Comparison of ENCODE assay signal across 1 cellular context in the genomic region with DNA sequence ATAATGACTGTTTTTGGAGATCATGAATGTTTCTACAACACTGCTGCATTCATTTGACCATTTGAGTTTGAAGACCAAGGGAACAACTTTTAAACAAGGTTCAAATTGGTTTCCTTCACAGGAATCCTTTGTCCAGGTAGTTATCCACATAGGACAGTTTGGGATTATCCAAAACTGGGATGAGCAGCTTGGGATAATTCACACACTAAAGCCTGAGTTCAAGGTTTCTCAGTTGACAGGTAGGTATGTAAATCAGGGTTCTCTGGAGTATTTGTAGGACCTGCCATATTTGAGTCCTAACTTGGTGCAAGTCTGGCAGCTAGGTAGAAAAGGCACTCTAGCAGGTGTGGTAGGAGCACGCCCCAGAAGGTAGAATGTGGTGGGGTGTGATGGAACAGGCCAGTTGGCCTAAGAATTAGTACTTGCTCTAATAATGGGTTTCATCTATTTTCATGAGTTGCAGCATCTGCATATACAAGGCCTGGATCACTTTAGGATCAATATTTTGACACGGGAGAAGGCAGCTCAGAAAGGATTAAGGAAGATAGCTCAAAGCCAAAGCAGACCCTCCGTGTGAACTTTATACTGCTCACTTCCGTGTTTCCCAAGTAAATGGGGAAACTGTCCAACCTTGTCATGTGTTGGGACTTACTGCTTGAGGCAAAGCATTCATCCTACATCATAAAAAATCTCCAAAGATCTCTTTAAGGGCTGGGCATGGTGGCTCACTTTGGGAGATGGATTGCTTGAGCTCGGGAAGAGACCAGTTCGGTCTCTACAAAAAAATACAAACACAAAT.
A peak's percentile ranks its signal among the peaks of the same experiment; 100 is the strongest.
TF ChIP-seq lines count a peak whose summit lies in the region.

No MANE protein-coding gene starts in this region.

TF ChIP-seq in GM12878, 131 proteins besides CTCF, POLR2A, EP300 and RAD21 (continues in another document):
- TF ChIP-seq POLR2AphosphoS2 (IDR thresholded peaks at IDR 0.05; ENCODE audit: low read depth, low read length) (peak; percentile 51; the same call in 1 of the 2 replicates), ZNF622 (IDR thresholded peaks at IDR 0.05) (no peak), GATAD2B (conservative IDR thresholded peaks at IDR 0.05; ENCODE audit: low read depth) (no peak), ZNF24 (IDR thresholded peaks at IDR 0.05) (no peak), ZNF384 (IDR thresholded peaks at IDR 0.05; ENCODE audit: borderline replicate concordance, low read depth, low read length) (no peak), RELA (IDR thresholded peaks at IDR 0.05; ENCODE audit: borderline replicate concordance, partially characterized antibody) (no peak), BRCA1 (IDR thresholded peaks at IDR 0.05; ENCODE audit: low read depth, low read length) (no peak), PML (IDR thresholded peaks at IDR 0.05; ENCODE audit: low read length) (no peak; the same call in none of the 2 replicates), MYC (IDR thresholded peaks at IDR 0.05; ENCODE audit: insufficient read depth, insufficient read length, insufficient replicate concordance, low read length, severe bottlenecking) (no peak), MTA3 (IDR thresholded peaks at IDR 0.05; ENCODE audit: borderline replicate concordance, low read length) (no peak; the same call in 1 of the 2 replicates), NR2F1 (conservative IDR thresholded peaks at IDR 0.05) (no peak), BHLHE40 (IDR thresholded peaks at IDR 0.05; ENCODE audit: borderline replicate concordance in 1 of 2, low read depth in 2 of 2, low read length in 1 of 2) (no peak), EED (IDR thresholded peaks at IDR 0.05; ENCODE audit: low read depth) (no peak), RFX5 (IDR thresholded peaks at IDR 0.05; ENCODE audit: low read depth, low read length) (no peak), ZBED1 (IDR thresholded peaks at IDR 0.05; ENCODE audit: borderline replicate concordance) (peak; percentile 18; the same call in 1 of the 2 replicates), CEBPB (IDR thresholded peaks at IDR 0.05; ENCODE audit: borderline replicate concordance in 1 of 2, low read depth in 2 of 2, low read length in 2 of 2) (no peak)
- TF ChIP-seq, protein P1, sequence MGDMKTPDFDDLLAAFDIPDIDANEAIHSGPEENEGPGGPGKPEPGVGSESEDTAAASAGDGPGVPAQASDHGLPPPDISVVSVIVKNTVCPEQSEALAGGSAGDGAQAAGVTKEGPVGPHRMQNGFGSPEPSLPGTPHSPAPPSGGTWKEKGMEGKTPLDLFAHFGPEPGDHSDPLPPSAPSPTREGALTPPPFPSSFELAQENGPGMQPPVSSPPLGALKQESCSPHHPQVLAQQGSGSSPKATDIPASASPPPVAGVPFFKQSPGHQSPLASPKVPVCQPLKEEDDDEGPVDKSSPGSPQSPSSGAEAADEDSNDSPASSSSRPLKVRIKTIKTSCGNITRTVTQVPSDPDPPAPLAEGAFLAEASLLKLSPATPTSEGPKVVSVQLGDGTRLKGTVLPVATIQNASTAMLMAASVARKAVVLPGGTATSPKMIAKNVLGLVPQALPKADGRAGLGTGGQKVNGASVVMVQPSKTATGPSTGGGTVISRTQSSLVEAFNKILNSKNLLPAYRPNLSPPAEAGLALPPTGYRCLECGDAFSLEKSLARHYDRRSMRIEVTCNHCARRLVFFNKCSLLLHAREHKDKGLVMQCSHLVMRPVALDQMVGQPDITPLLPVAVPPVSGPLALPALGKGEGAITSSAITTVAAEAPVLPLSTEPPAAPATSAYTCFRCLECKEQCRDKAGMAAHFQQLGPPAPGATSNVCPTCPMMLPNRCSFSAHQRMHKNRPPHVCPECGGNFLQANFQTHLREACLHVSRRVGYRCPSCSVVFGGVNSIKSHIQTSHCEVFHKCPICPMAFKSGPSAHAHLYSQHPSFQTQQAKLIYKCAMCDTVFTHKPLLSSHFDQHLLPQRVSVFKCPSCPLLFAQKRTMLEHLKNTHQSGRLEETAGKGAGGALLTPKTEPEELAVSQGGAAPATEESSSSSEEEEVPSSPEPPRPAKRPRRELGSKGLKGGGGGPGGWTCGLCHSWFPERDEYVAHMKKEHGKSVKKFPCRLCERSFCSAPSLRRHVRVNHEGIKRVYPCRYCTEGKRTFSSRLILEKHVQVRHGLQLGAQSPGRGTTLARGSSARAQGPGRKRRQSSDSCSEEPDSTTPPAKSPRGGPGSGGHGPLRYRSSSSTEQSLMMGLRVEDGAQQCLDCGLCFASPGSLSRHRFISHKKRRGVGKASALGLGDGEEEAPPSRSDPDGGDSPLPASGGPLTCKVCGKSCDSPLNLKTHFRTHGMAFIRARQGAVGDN (IDR thresholded peaks at IDR 0.05) = 0 out of 2 replicates have a peak, but pooled peaks have one; percentile 16
- TF ChIP-seq, protein P2, sequence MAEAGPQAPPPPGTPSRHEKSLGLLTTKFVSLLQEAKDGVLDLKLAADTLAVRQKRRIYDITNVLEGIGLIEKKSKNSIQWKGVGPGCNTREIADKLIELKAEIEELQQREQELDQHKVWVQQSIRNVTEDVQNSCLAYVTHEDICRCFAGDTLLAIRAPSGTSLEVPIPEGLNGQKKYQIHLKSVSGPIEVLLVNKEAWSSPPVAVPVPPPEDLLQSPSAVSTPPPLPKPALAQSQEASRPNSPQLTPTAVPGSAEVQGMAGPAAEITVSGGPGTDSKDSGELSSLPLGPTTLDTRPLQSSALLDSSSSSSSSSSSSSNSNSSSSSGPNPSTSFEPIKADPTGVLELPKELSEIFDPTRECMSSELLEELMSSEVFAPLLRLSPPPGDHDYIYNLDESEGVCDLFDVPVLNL (IDR thresholded peaks at IDR 0.05; ENCODE audit: low read depth, low read length) = no peak
- TF ChIP-seq, protein P3, sequence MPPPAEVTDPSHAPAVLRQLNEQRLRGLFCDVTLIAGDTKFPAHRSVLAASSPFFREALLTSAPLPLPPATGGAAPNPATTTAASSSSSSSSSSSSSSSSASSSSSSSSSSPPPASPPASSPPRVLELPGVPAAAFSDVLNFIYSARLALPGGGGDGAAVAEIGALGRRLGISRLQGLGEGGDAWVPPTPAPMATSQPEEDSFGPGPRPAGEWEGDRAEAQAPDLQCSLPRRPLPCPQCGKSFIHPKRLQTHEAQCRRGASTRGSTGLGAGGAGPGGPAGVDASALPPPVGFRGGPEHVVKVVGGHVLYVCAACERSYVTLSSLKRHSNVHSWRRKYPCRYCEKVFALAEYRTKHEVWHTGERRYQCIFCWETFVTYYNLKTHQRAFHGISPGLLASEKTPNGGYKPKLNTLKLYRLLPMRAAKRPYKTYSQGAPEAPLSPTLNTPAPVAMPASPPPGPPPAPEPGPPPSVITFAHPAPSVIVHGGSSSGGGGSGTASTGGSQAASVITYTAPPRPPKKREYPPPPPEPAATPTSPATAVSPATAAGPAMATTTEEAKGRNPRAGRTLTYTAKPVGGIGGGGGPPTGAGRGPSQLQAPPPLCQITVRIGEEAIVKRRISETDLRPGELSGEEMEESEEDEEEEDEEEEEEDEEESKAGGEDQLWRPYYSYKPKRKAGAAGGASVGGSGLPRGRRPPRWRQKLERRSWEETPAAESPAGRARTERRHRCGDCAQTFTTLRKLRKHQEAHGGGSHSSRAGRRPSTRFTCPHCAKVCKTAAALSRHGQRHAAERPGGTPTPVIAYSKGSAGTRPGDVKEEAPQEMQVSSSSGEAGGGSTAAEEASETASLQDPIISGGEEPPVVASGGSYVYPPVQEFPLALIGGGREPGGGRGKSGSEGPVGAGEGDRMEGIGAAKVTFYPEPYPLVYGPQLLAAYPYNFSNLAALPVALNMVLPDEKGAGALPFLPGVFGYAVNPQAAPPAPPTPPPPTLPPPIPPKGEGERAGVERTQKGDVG (CRISPR knock-in tag; IDR thresholded peaks at IDR 0.05) = no peak
- TF ChIP-seq, protein P4, sequence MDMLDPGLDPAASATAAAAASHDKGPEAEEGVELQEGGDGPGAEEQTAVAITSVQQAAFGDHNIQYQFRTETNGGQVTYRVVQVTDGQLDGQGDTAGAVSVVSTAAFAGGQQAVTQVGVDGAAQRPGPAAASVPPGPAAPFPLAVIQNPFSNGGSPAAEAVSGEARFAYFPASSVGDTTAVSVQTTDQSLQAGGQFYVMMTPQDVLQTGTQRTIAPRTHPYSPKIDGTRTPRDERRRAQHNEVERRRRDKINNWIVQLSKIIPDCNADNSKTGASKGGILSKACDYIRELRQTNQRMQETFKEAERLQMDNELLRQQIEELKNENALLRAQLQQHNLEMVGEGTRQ (IDR thresholded peaks at IDR 0.05; ENCODE audit: borderline replicate concordance, low read depth, low read length) = no peak
- TF ChIP-seq, protein P5, sequence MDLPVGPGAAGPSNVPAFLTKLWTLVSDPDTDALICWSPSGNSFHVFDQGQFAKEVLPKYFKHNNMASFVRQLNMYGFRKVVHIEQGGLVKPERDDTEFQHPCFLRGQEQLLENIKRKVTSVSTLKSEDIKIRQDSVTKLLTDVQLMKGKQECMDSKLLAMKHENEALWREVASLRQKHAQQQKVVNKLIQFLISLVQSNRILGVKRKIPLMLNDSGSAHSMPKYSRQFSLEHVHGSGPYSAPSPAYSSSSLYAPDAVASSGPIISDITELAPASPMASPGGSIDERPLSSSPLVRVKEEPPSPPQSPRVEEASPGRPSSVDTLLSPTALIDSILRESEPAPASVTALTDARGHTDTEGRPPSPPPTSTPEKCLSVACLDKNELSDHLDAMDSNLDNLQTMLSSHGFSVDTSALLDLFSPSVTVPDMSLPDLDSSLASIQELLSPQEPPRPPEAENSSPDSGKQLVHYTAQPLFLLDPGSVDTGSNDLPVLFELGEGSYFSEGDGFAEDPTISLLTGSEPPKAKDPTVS (IDR thresholded peaks at IDR 0.05; ENCODE audit: low read depth, low read length) = no peak
- TF ChIP-seq, protein P6, sequence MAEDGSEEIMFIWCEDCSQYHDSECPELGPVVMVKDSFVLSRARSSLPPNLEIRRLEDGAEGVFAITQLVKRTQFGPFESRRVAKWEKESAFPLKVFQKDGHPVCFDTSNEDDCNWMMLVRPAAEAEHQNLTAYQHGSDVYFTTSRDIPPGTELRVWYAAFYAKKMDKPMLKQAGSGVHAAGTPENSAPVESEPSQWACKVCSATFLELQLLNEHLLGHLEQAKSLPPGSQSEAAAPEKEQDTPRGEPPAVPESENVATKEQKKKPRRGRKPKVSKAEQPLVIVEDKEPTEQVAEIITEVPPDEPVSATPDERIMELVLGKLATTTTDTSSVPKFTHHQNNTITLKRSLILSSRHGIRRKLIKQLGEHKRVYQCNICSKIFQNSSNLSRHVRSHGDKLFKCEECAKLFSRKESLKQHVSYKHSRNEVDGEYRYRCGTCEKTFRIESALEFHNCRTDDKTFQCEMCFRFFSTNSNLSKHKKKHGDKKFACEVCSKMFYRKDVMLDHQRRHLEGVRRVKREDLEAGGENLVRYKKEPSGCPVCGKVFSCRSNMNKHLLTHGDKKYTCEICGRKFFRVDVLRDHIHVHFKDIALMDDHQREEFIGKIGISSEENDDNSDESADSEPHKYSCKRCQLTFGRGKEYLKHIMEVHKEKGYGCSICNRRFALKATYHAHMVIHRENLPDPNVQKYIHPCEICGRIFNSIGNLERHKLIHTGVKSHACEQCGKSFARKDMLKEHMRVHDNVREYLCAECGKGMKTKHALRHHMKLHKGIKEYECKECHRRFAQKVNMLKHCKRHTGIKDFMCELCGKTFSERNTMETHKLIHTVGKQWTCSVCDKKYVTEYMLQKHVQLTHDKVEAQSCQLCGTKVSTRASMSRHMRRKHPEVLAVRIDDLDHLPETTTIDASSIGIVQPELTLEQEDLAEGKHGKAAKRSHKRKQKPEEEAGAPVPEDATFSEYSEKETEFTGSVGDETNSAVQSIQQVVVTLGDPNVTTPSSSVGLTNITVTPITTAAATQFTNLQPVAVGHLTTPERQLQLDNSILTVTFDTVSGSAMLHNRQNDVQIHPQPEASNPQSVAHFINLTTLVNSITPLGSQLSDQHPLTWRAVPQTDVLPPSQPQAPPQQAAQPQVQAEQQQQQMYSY (CRISPR knock-in tag; IDR thresholded peaks at IDR 0.05) = no peak
- TF ChIP-seq, protein P7, sequence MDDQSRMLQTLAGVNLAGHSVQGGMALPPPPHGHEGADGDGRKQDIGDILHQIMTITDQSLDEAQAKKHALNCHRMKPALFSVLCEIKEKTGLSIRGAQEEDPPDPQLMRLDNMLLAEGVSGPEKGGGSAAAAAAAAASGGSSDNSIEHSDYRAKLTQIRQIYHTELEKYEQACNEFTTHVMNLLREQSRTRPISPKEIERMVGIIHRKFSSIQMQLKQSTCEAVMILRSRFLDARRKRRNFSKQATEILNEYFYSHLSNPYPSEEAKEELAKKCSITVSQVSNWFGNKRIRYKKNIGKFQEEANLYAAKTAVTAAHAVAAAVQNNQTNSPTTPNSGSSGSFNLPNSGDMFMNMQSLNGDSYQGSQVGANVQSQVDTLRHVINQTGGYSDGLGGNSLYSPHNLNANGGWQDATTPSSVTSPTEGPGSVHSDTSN (IDR thresholded peaks at IDR 0.05; ENCODE audit: insufficient replicate concordance, low read depth, low read length) = no peak
- TF ChIP-seq, protein P8, sequence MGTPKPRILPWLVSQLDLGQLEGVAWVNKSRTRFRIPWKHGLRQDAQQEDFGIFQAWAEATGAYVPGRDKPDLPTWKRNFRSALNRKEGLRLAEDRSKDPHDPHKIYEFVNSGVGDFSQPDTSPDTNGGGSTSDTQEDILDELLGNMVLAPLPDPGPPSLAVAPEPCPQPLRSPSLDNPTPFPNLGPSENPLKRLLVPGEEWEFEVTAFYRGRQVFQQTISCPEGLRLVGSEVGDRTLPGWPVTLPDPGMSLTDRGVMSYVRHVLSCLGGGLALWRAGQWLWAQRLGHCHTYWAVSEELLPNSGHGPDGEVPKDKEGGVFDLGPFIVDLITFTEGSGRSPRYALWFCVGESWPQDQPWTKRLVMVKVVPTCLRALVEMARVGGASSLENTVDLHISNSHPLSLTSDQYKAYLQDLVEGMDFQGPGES (IDR thresholded peaks at IDR 0.05) = no peak
- TF ChIP-seq, protein P9, sequence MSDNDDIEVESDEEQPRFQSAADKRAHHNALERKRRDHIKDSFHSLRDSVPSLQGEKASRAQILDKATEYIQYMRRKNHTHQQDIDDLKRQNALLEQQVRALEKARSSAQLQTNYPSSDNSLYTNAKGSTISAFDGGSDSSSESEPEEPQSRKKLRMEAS (IDR thresholded peaks at IDR 0.05; ENCODE audit: low read depth, low read length) = no peak
- TF ChIP-seq, protein P10, sequence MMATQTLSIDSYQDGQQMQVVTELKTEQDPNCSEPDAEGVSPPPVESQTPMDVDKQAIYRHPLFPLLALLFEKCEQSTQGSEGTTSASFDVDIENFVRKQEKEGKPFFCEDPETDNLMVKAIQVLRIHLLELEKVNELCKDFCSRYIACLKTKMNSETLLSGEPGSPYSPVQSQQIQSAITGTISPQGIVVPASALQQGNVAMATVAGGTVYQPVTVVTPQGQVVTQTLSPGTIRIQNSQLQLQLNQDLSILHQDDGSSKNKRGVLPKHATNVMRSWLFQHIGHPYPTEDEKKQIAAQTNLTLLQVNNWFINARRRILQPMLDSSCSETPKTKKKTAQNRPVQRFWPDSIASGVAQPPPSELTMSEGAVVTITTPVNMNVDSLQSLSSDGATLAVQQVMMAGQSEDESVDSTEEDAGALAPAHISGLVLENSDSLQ (IDR thresholded peaks at IDR 0.05) = no peak
